In genomic region chr17:68709461-68709860, GRCh38 we compare ENCODE assay signal across 24 cellular contexts.
"Had no signal": no experiment of that assay in that cellular context is flagged by ENCODE, and none has a peak within 500 bp of the region (broad histone marks: within the 10 kb centered on the region; RNA-seq: fewer than 3 reads in every experiment).

No MANE protein-coding gene starts in this region.

- H3K4me1 ChIP-seq: psoas muscle, sigmoid colon, tibial artery had no signal

- H3K27ac ChIP-seq: psoas muscle, spleen, tibial artery had no signal

- H3K27me3 ChIP-seq: ovary, sigmoid colon, testis, tibial artery had no signal

- DNase-seq: cortex of kidney; dorsolateral prefrontal cortex; effector CD4-positive, alpha-beta T cell; glutamatergic neuron; heart right ventricle; hippocampal formation; islet precursor cell; kidney glomerular epithelial cell; naive thymus-derived CD8-positive, alpha-beta T cell; nephron progenitor cell; nucleus accumbens; ovary; posterior cingulate gyrus; psoas muscle; right cardiac atrium; sigmoid colon; spleen; stimulated activated CD4-positive, alpha-beta T cell treated with anti-CD3 and anti-CD28 coated beads, Interleukin-4, amount 100 ng/mL, for 4 hours; stimulated activated naive CD8-positive, alpha-beta T cell treated with anti-CD3 and anti-CD28 coated beads, Interleukin-15, Interleukin-2, amounts not matched to agents 100 U/mL and 50 U/mL, for 24 hours; substantia nigra; testis; tibial artery had no signal

- H3K36me3 ChIP-seq: heart right ventricle, ovary, sigmoid colon, spleen, tibial artery had no signal

- H3K9me3 ChIP-seq: heart right ventricle, ovary, psoas muscle, sigmoid colon, spleen, testis, tibial artery had no signal

- H3K4me3 ChIP-seq: dorsolateral prefrontal cortex, psoas muscle, sigmoid colon, spleen, testis, tibial artery had no signal

- ATAC-seq: left lobe of liver; naive thymus-derived CD8-positive, alpha-beta T cell; psoas muscle; right cardiac atrium; stimulated activated memory B cell treated with anti-CD40 and anti-IgM and Interleukin-4, amounts not matched to agents 10 μg/mL and 1 μg/mL and 100 μg/mL, for 72 hours; stimulated activated naive CD8-positive, alpha-beta T cell treated with anti-CD3 and anti-CD28 coated beads, Interleukin-15, Interleukin-2, amounts not matched to agents 100 U/mL and 50 U/mL, for 24 hours had no signal
